12 cellular contexts compared by ENCODE assay signal in genomic region chr10:71801357-71801756, GRCh38. TPM values are rescaled to one million over a fixed set of nuclear protein-coding genes. Genes with fewer than 3 reads are reported as not detected.
DNase-seq lines count a peak whose midpoint lies in the region; ATAC-seq and TF ChIP-seq lines count a peak whose summit lies in the region.
"Had no signal": no experiment of that assay in that cellular context is flagged by ENCODE, and none has a peak within 500 bp of the region (broad histone marks: within the 10 kb centered on the region; RNA-seq: fewer than 3 reads in every experiment).

No MANE protein-coding gene starts in this region.

- POLR2A ChIA-PET in activated CD8-positive, alpha-beta T cell treated with anti-CD3 and anti-CD28 coated beads, Interleukin-2, amount 10 ng/mL, durations not matched to agents 7 days and 5 days (lab: Charles Lee): no interaction called here

- H3K36me3 ChIP-seq in breast epithelium: no peaks in the 10 kb centered on the region

- H3K36me3 Mint-ChIP-seq in T-helper 2 cell treated with Interferon-gamma antibody and Interleukin-4, amounts not matched to agents 5 μg/mL and 100 μg/mL, for 36 hours (ENCODE audit: low read depth): no peaks in the 10 kb centered on the region
- no peaks in the 10 kb centered on the region for H3K36me3 Mint-ChIP-seq in activated CD8-positive, alpha-beta T cell treated with anti-CD3 and anti-CD28 coated beads, Interleukin-2, amount 10 ng/mL, durations not matched to agents 7 days and 5 days (ENCODE audit: low read depth)
- H3K36me3 Mint-ChIP-seq: brain had no signal

- DNase-seq in AML-193 (lab: John Stamatoyannopoulos, UW): peak; percentile 4 to 15
- DNase-seq in GM19240 (ENCODE audit: insufficient read length, low spot score): peak; percentile 68
- peak; percentile 26 to 62 for DNase-seq in Kasumi-1 (lab: John Stamatoyannopoulos, UW)
- DNase-seq in DMS 273 treated with DMSO at 0.1 percent for 48 hours (lab: John Stamatoyannopoulos, UW): no peak
- DNase-seq in T-helper 2 cell treated with Interferon-gamma antibody and Interleukin-4, amounts not matched to agents 5 μg/mL and 100 μg/mL, for 36 hours (ENCODE audit: low spot score): no peak
- no peak for DNase-seq in breast epithelium (ENCODE audit: low spot score in 2 of 2)
- DNase-seq in activated CD8-positive, alpha-beta T cell treated with anti-CD3 and anti-CD28 coated beads, Interleukin-2, amount 10 ng/mL, durations not matched to agents 7 days and 5 days: no peak
- DNase-seq: foreskin fibroblast; NCI-H226; stimulated activated naive CD8-positive, alpha-beta T cell treated with anti-CD3 and anti-CD28 coated beads, Interleukin-15, Interleukin-2, amounts not matched to agents 100 U/mL and 50 U/mL, for 24 hours had no signal

- no peaks in the 10 kb centered on the region for H3K4me1 ChIP-seq in breast epithelium

- no peaks in the 10 kb centered on the region for H3K27me3 ChIP-seq in breast epithelium

- H3K4me3 Mint-ChIP-seq in T-helper 2 cell treated with Interferon-gamma antibody and Interleukin-4, amounts not matched to agents 5 μg/mL and 100 μg/mL, for 36 hours: no peak overlapping the region
- H3K4me3 Mint-ChIP-seq in activated CD8-positive, alpha-beta T cell treated with anti-CD3 and anti-CD28 coated beads, Interleukin-2, amount 10 ng/mL, durations not matched to agents 7 days and 5 days: no peak overlapping the region
- H3K4me3 Mint-ChIP-seq: brain had no signal

- H3K9me3 Mint-ChIP-seq in T-helper 2 cell treated with Interferon-gamma antibody and Interleukin-4, amounts not matched to agents 5 μg/mL and 100 μg/mL, for 36 hours: no peaks in the 10 kb centered on the region
- no peaks in the 10 kb centered on the region for H3K9me3 Mint-ChIP-seq in activated CD8-positive, alpha-beta T cell treated with anti-CD3 and anti-CD28 coated beads, Interleukin-2, amount 10 ng/mL, durations not matched to agents 7 days and 5 days (ENCODE audit: insufficient read depth)
- H3K9me3 Mint-ChIP-seq: brain had no signal

- ATAC-seq in HG02763 (IDR thresholded peaks at IDR 0.05; ENCODE audit: unreplicated experiment): peak; percentile 78
- no peak for ATAC-seq in activated CD8-positive, alpha-beta T cell treated with anti-CD3 and anti-CD28 coated beads, Interleukin-2, amount 10 ng/mL, durations not matched to agents 7 days and 5 days
- ATAC-seq: stimulated activated naive CD8-positive, alpha-beta T cell treated with anti-CD3 and anti-CD28 coated beads, Interleukin-15, Interleukin-2, amounts not matched to agents 100 U/mL and 50 U/mL, for 24 hours had no signal

- no peaks in the 10 kb centered on the region for H3K9me3 ChIP-seq in breast epithelium

- peaks cover 8% of the 10 kb centered on the region for H3K4me1 Mint-ChIP-seq in T-helper 2 cell treated with Interferon-gamma antibody and Interleukin-4, amounts not matched to agents 5 μg/mL and 100 μg/mL, for 36 hours (ENCODE audit: low read depth)
- peaks cover 22% of the 10 kb centered on the region for H3K4me1 Mint-ChIP-seq in activated CD8-positive, alpha-beta T cell treated with anti-CD3 and anti-CD28 coated beads, Interleukin-2, amount 10 ng/mL, durations not matched to agents 7 days and 5 days (ENCODE audit: low read depth)

- H3K27ac Mint-ChIP-seq in T-helper 2 cell treated with Interferon-gamma antibody and Interleukin-4, amounts not matched to agents 5 μg/mL and 100 μg/mL, for 36 hours: no peak overlapping the region
- H3K27ac Mint-ChIP-seq in activated CD8-positive, alpha-beta T cell treated with anti-CD3 and anti-CD28 coated beads, Interleukin-2, amount 10 ng/mL, durations not matched to agents 7 days and 5 days: no peak overlapping the region
- H3K27ac Mint-ChIP-seq: brain had no signal

- intact Hi-C loops in breast epithelium (cut with DNase I; ENCODE audit: low total_unique reads): no loop called here

- CTCF ChIA-PET in activated CD8-positive, alpha-beta T cell treated with anti-CD3 and anti-CD28 coated beads, Interleukin-2, amount 10 ng/mL, durations not matched to agents 7 days and 5 days (lab: Charles Lee): interaction anchor here (1.5 kb wide), 1 partner anchor 28 kb away, joined by 4 read pairs; the partner anchor contains the start of gene VSIR

- no peak for TF ChIP-seq POLR2A in breast epithelium (IDR thresholded peaks at IDR 0.05)

- no peak overlapping the region for H3K27ac ChIP-seq in breast epithelium

- H3K4me3 ChIP-seq in breast epithelium: no peak overlapping the region

- H3K27me3 Mint-ChIP-seq in T-helper 2 cell treated with Interferon-gamma antibody and Interleukin-4, amounts not matched to agents 5 μg/mL and 100 μg/mL, for 36 hours (ENCODE audit: low read depth): no peaks in the 10 kb centered on the region
- H3K27me3 Mint-ChIP-seq in activated CD8-positive, alpha-beta T cell treated with anti-CD3 and anti-CD28 coated beads, Interleukin-2, amount 10 ng/mL, durations not matched to agents 7 days and 5 days (ENCODE audit: low read depth): peaks cover 8% of the 10 kb centered on the region

- no peak for TF ChIP-seq CTCF in breast epithelium (IDR thresholded peaks at IDR 0.05)

RNA-seq across cellular contexts. Expression of gene VSIR, which starts 28.0 kb away (rescaled TPM):
- total RNA-seq in breast epithelium: 10 to 100 TPM; 33.4 to 58.7 (median 34.7) TPM
- total RNA-seq in activated CD8-positive, alpha-beta T cell treated with anti-CD3 and anti-CD28 coated beads, Interleukin-2, amount 10 ng/mL, durations not matched to agents 7 days and 5 days: 100 to 1,000 TPM; 127 to 133 TPM

RNA-seq across cellular contexts. Expression of gene PSAP, which starts 49.7 kb away (rescaled TPM):
- total RNA-seq in breast epithelium: 1,000 to 10,000 TPM in 1 of 3 donors, 100 to 1,000 TPM in 2; 623 to 1,873 (median 945) TPM
- 100 to 1,000 TPM; 112 to 113 TPM for total RNA-seq in activated CD8-positive, alpha-beta T cell treated with anti-CD3 and anti-CD28 coated beads, Interleukin-2, amount 10 ng/mL, durations not matched to agents 7 days and 5 days

Comparison
In these comparisons a context has a peak if more than half of its experiments do, and no peak if none do; other contexts are left out.
1. DNase-seq: peak in AML-193 (2 of 2), GM19240 (single experiment) and Kasumi-1 (2 of 2); none in DMS 273 treated with DMSO at 0.1 percent for 48 hours (single experiment), T-helper 2 cell treated with Interferon-gamma antibody and Interleukin-4, amounts not matched to agents 5 μg/mL and 100 μg/mL, for 36 hours (single experiment), breast epithelium (0 of 2) and activated CD8-positive, alpha-beta T cell treated with anti-CD3 and anti-CD28 coated beads, Interleukin-2, amount 10 ng/mL, durations not matched to agents 7 days and 5 days (single experiment).
2. RNA of gene PSAP, which starts 49.7 kb away (total RNA-seq): 623 to 1,873 TPM in breast epithelium; 112 to 113 TPM in activated CD8-positive, alpha-beta T cell treated with anti-CD3 and anti-CD28 coated beads, Interleukin-2, amount 10 ng/mL, durations not matched to agents 7 days and 5 days; every median in the first group is over 4 times any median in the second.